8 cellular contexts compared by ENCODE assay signal in genomic region chr17:74960739-74961342, GRCh38. TPM values are rescaled to one million over a fixed set of nuclear protein-coding genes. Genes with fewer than 3 reads are reported as not detected.
DNase-seq lines count a peak whose midpoint lies in the region; TF ChIP-seq lines count a peak whose summit lies in the region.

No MANE protein-coding gene starts in this region.

- DNase-seq in COLO829 (ENCODE audit: low spot score) (peak; percentile 69), HT1080 (ENCODE audit: low read depth) (peak; percentile 88), T1000 (lab: John Stamatoyannopoulos, UW) (peak; percentile 58), colonic mucosa (peak; percentile 73), osteoblast (ENCODE audit: insufficient read length, low spot score, missing footprints) (peak; percentile 85), NCI-H345 treated with DMSO at 0.1 percent for 48 hours (lab: John Stamatoyannopoulos, UW; ENCODE audit: unreplicated experiment) (no peak), NCI-H2029 treated with DMSO at 0.1 percent for 48 hours (lab: John Stamatoyannopoulos, UW) (no peak), middle frontal gyrus (ENCODE audit: extremely low spot score, low spot score) (no peak)

- H3K4me3 ChIP-seq in colonic mucosa (no peak overlapping the region), osteoblast (ENCODE audit: insufficient read depth, low read length) (no peak overlapping the region)

- no peak overlapping the region for H3K4me2 ChIP-seq in osteoblast (ENCODE audit: insufficient read depth, low read length)

- no peaks in the 10 kb centered on the region for H3K27me3 ChIP-seq in colonic mucosa
- H3K27me3 ChIP-seq in osteoblast (ENCODE audit: insufficient read depth, low read length), result no peaks in the 10 kb centered on the region

- TF ChIP-seq CTCF in colonic mucosa (IDR thresholded peaks at IDR 0.05), result no peak
- peak; percentile 46 for TF ChIP-seq CTCF in osteoblast (IDR thresholded peaks at IDR 0.05; ENCODE audit: extremely low read depth, low read depth, low read length)

- intact Hi-C loops in colonic mucosa (cut with DNase I), result loop anchor here (5.0 kb wide), 2 partner anchors 46 to 241 kb away; no protein-coding TSS in a partner anchor

- no peaks in the 10 kb centered on the region for H3K9me3 ChIP-seq in colonic mucosa
- H3K9me3 ChIP-seq in osteoblast (ENCODE audit: low read depth, low read length), result no peaks in the 10 kb centered on the region

- H3K27ac ChIP-seq in colonic mucosa (no peak overlapping the region), osteoblast (ENCODE audit: low read depth, low read length) (no peak overlapping the region)

- H3K4me1 ChIP-seq in colonic mucosa, result no peaks in the 10 kb centered on the region
- H3K4me1 ChIP-seq in osteoblast (ENCODE audit: insufficient read depth, low read length), result peaks cover 5% of the 10 kb centered on the region

- no peaks in the 10 kb centered on the region for H3K79me2 ChIP-seq in osteoblast (ENCODE audit: insufficient read depth, low read length)

- H4K20me1 ChIP-seq in osteoblast (ENCODE audit: insufficient read depth, low read length), result no peaks in the 10 kb centered on the region

- peak overlapping the region; percentile 63 for H2AFZ ChIP-seq in osteoblast (ENCODE audit: low read length)

- H3K36me3 ChIP-seq in colonic mucosa, result no peaks in the 10 kb centered on the region
- no peaks in the 10 kb centered on the region for H3K36me3 ChIP-seq in osteoblast (ENCODE audit: insufficient read depth, low read length)

- H3K9ac ChIP-seq in colonic mucosa (ENCODE audit: low read depth in 2 of 2, low read length in 2 of 2), result peak overlapping the region in 1 of 2 donors; percentile 26

RNA-seq across cellular contexts. Expression of gene HID1, which starts 11.7 kb away (rescaled TPM):
- total RNA-seq in HT1080 (2014; rRNA removed; shearing (Covaris generic)), result 0.13 and 1.8 TPM in 2 replicates
- 0.10 and 0.32 TPM in 2 replicates for polyA plus RNA-seq in HT1080 (2015; cell fraction: cytosol; rRNA removed)
- polyA plus RNA-seq in HT1080 (2015; cell fraction: nucleus; rRNA removed), result 0.13 and 1.1 TPM in 2 replicates
- total RNA-seq in colonic mucosa (10 to 100 TPM; 47.8 to 54.8 TPM), osteoblast (0.36 TPM in 1 of 2 replicates, not detected in the other)

RNA-seq across cellular contexts. Expression of gene OTOP3, which starts 25.1 kb away (rescaled TPM):
- not detected in 2 replicates for total RNA-seq in HT1080 (2014; rRNA removed; shearing (Covaris generic))
- not detected in 2 replicates for polyA plus RNA-seq in HT1080 (2015; cell fraction: cytosol; rRNA removed)
- not detected in 2 replicates for polyA plus RNA-seq in HT1080 (2015; cell fraction: nucleus; rRNA removed)
- total RNA-seq in colonic mucosa, result under 1 TPM in 1 of 2 donors, not detected in 1; 0.40 TPM
- total RNA-seq in osteoblast, result not detected in 2 replicates

RNA-seq across cellular contexts. Expression of gene CDR2L, which starts 26.6 kb away (rescaled TPM):
- total RNA-seq in HT1080 (2014; rRNA removed; shearing (Covaris generic)), result 3.6 and 3.8 TPM in 2 replicates
- polyA plus RNA-seq in HT1080 (2015; cell fraction: cytosol; rRNA removed), result 3.4 and 3.9 TPM in 2 replicates
- 2.6 and 2.9 TPM in 2 replicates for polyA plus RNA-seq in HT1080 (2015; cell fraction: nucleus; rRNA removed)
- total RNA-seq in colonic mucosa (1 to 10 TPM; 3.7 to 4.1 TPM), osteoblast (15.9 and 16.6 TPM in 2 replicates)

RNA-seq across cellular contexts. Expression of gene OTOP2, which starts 36.8 kb away (rescaled TPM):
- total RNA-seq in HT1080 (2014; rRNA removed; shearing (Covaris generic)), result not detected in 2 replicates
- not detected in 2 replicates for polyA plus RNA-seq in HT1080 (2015; cell fraction: cytosol; rRNA removed)
- polyA plus RNA-seq in HT1080 (2015; cell fraction: nucleus; rRNA removed), result not detected in 2 replicates
- total RNA-seq in colonic mucosa, result 10 to 100 TPM in 1 of 2 donors, 1 to 10 TPM in 1; 5.7 to 18.4 TPM
- total RNA-seq in osteoblast, result not detected in 2 replicates

RNA-seq across cellular contexts. Expression of gene USH1G, which starts 37.8 kb away (rescaled TPM):
- total RNA-seq in HT1080 (2014; rRNA removed; shearing (Covaris generic)), result not detected in 2 replicates
- not detected in 2 replicates for polyA plus RNA-seq in HT1080 (2015; cell fraction: cytosol; rRNA removed)
- not detected in 2 replicates for polyA plus RNA-seq in HT1080 (2015; cell fraction: nucleus; rRNA removed)
- under 1 TPM in 1 of 2 donors, not detected in 1; 0.05 TPM for total RNA-seq in colonic mucosa
- not detected in 2 replicates for total RNA-seq in osteoblast

Comparison
In these comparisons a context has a peak if more than half of its experiments do, and no peak if none do; other contexts are left out.
1. DNase-seq: peak in COLO829 (single experiment), HT1080 (single experiment), T1000 (single experiment), colonic mucosa (single experiment) and osteoblast (single experiment); none in NCI-H345 treated with DMSO at 0.1 percent for 48 hours (single experiment), NCI-H2029 treated with DMSO at 0.1 percent for 48 hours (single experiment) and middle frontal gyrus (single experiment).
2. RNA of gene HID1, which starts 11.7 kb away (total RNA-seq): 47.8 to 54.8 TPM in colonic mucosa; 0.13 to 1.8 TPM in HT1080 and 0.36 TPM in osteoblast; every median in the first group is over 10 times any median in the second.